26 cellular contexts compared by ENCODE assay signal in genomic region chr4:173855015-173855414, GRCh38.
"Had no signal": no experiment of that assay in that cellular context is flagged by ENCODE, and none has a peak within 500 bp of the region (broad histone marks: within the 10 kb centered on the region; RNA-seq: fewer than 3 reads in every experiment).

No MANE protein-coding gene starts in this region.

- H3K36me3 Mint-ChIP-seq: mesothelial cell of epicardium; naive B cell; natural killer cell treated with Interleukin-12 subunit alpha and Interleukin-12 subunit beta and Interleukin-15 and Interleukin-18, amount 100 ng/mL, for 72 hours; stimulated activated naive B cell treated with anti-CD40 and anti-IgM and Interleukin-4, amounts not matched to agents 10 μg/mL and 1 μg/mL and 100 μg/mL, for 72 hours had no signal

- H3K27me3 Mint-ChIP-seq: effector memory CD8-positive, alpha-beta T cell; naive B cell; natural killer cell treated with Interleukin-12 subunit alpha and Interleukin-12 subunit beta and Interleukin-15 and Interleukin-18, amount 100 ng/mL, for 72 hours; stimulated activated naive B cell treated with anti-CD40 and anti-IgM and Interleukin-4, amounts not matched to agents 10 μg/mL and 1 μg/mL and 100 μg/mL, for 72 hours; stimulated activated naive CD8-positive, alpha-beta T cell treated with anti-CD3 and anti-CD28 coated beads, Interleukin-15, Interleukin-2, amounts not matched to agents 100 ng/mL and 50 ng/mL, for 24 hours had no signal

- H3K36me3 ChIP-seq: gastroesophageal sphincter, heart left ventricle, left lung, neutrophil, pancreas, right lobe of liver, thoracic aorta, tibial nerve, upper lobe of left lung had no signal

- H3K4me1 Mint-ChIP-seq: naive B cell; stimulated activated naive B cell treated with anti-CD40 and anti-IgM and Interleukin-4, amounts not matched to agents 10 μg/mL and 1 μg/mL and 100 μg/mL, for 72 hours had no signal

- H3K27me3 ChIP-seq: foreskin keratinocyte, gastroesophageal sphincter, heart left ventricle, hepatocyte, left lung, neutrophil, pancreas, right lobe of liver, tibial nerve had no signal

- H3K4me3 ChIP-seq: gastroesophageal sphincter, heart left ventricle, hepatocyte, left lung, mucosa of descending colon, pancreas, right lobe of liver, thoracic aorta, tibial nerve, upper lobe of left lung had no signal

- DNase-seq: cortex of kidney; effector memory CD8-positive, alpha-beta T cell; foreskin keratinocyte; heart left ventricle; left cardiac atrium; left lung; mesenchymal stem cell; mucosa of descending colon; naive B cell; pancreas; retina; right lobe of liver; small intestine; stimulated activated CD4-positive, alpha-beta T cell treated with anti-CD3 and anti-CD28 coated beads, Interleukin-15, amount 100 ng/mL, for 24 hours; stimulated activated CD4-positive, alpha-beta T cell treated with anti-CD3 and anti-CD28 coated beads, Interleukin-2, amount 100 ng/mL, for 48 hours; stimulated activated naive B cell treated with anti-CD40 and anti-IgM and Interleukin-4, amounts not matched to agents 10 μg/mL and 1 μg/mL and 100 μg/mL, for 72 hours; upper lobe of left lung had no signal

- H3K4me1 ChIP-seq: foreskin keratinocyte, left lung, pancreas, right lobe of liver, upper lobe of left lung had no signal

- H3K9me3 ChIP-seq: gastroesophageal sphincter, heart left ventricle, left lung, mucosa of descending colon, neutrophil, pancreas, right lobe of liver, thoracic aorta, tibial nerve, upper lobe of left lung had no signal

- H3K27ac Mint-ChIP-seq: effector memory CD8-positive, alpha-beta T cell; mesothelial cell of epicardium; naive B cell; natural killer cell treated with Interleukin-12 subunit alpha and Interleukin-12 subunit beta and Interleukin-15 and Interleukin-18, amount 100 ng/mL, for 72 hours; stimulated activated naive B cell treated with anti-CD40 and anti-IgM and Interleukin-4, amounts not matched to agents 10 μg/mL and 1 μg/mL and 100 μg/mL, for 72 hours; stimulated activated naive CD8-positive, alpha-beta T cell treated with anti-CD3 and anti-CD28 coated beads, Interleukin-15, Interleukin-2, amounts not matched to agents 100 ng/mL and 50 ng/mL, for 24 hours had no signal

- H3K4me3 Mint-ChIP-seq: effector memory CD8-positive, alpha-beta T cell; mesothelial cell of epicardium; naive B cell; natural killer cell treated with Interleukin-12 subunit alpha and Interleukin-12 subunit beta and Interleukin-15 and Interleukin-18, amount 100 ng/mL, for 72 hours; neural crest cell; stimulated activated naive B cell treated with anti-CD40 and anti-IgM and Interleukin-4, amounts not matched to agents 10 μg/mL and 1 μg/mL and 100 μg/mL, for 72 hours; stimulated activated naive CD8-positive, alpha-beta T cell treated with anti-CD3 and anti-CD28 coated beads, Interleukin-15, Interleukin-2, amounts not matched to agents 100 ng/mL and 50 ng/mL, for 24 hours had no signal
